In genomic region chr2:86352137-86352931, GRCh38 we compare ENCODE assay signal across 18 cellular contexts.
"Had no signal": no experiment of that assay in that cellular context is flagged by ENCODE, and none has a peak within 500 bp of the region (broad histone marks: within the 10 kb centered on the region; RNA-seq: fewer than 3 reads in every experiment).

No MANE protein-coding gene starts in this region.

- H3K4me3 ChIP-seq: lung, prostate gland, SK-N-MC, spleen, thyroid gland had no signal

- H3K9me3 ChIP-seq: prostate gland, thyroid gland had no signal

- H3K27ac ChIP-seq: prostate gland, SK-N-MC, spleen, thyroid gland had no signal

- DNase-seq: activated CD4-positive, alpha-beta T cell treated with anti-CD3 and anti-CD28 coated beads, Interleukin-2, amount 50 U/mL, for 1 hour; activated CD8-positive, alpha-beta memory T cell treated with anti-CD3 and anti-CD28 coated beads for 24 hours; activated effector memory CD4-positive, alpha-beta T cell treated with Interleukin-2 at 50 U/mL for 16 hours; activated naive CD4-positive, alpha-beta T cell treated with anti-CD3 and anti-CD28 coated beads, Interleukin-2, amount 10 ng/mL, durations not matched to agents 7 days and 5 days; activated T-cell treated with anti-CD3 and anti-CD28 coated beads, Interleukin-2, amount 50 U/mL, for 48 hours; aorta; effector CD4-positive, alpha-beta T cell; left cardiac atrium; right cardiac atrium; spleen; stimulated activated CD8-positive, alpha-beta memory T cell treated with anti-CD3 and anti-CD28 coated beads, Interleukin-4, amount 100 ng/mL, for 48 hours; stimulated activated naive CD4-positive, alpha-beta T cell treated with Interleukin-2 at 50 U/mL for 16 hours; T-cell; thyroid gland had no signal

- FAIRE-seq: urothelium cell line had no signal

- H3K4me1 ChIP-seq: prostate gland, spleen, thyroid gland had no signal

- H3K36me3 ChIP-seq: prostate gland, spleen, thyroid gland had no signal

- H3K27me3 ChIP-seq: thyroid gland had no signal
